In genomic region chr12:4975574-4975973, GRCh38 we compare ENCODE assay signal across 16 cellular contexts.
DNase-seq lines count a peak whose midpoint lies in the region; TF ChIP-seq lines count a peak whose summit lies in the region.
"Had no signal": no experiment of that assay in that cellular context is flagged by ENCODE, and none has a peak within 500 bp of the region (broad histone marks: within the 10 kb centered on the region; RNA-seq: fewer than 3 reads in every experiment).

No MANE protein-coding gene starts in this region.

- H3K36me3 ChIP-seq in neuronal stem cell (replicated peaks in 1 of 2; ENCODE audit: control insufficient read depth in 2 of 2, insufficient read depth in 2 of 2, low read length in 2 of 2) (no peaks in the 10 kb centered on the region), ascending aorta (no peaks in the 10 kb centered on the region)
- H3K36me3 ChIP-seq: spleen had no signal

- H3K9me3 ChIP-seq in neuronal stem cell (replicated peaks in 1 of 2; ENCODE audit: control insufficient read depth in 2 of 2, insufficient read depth in 1 of 2, low read depth in 1 of 2, low read length in 2 of 2) (no peaks in the 10 kb centered on the region), ascending aorta (no peaks in the 10 kb centered on the region)
- H3K9me3 ChIP-seq: spleen had no signal

- no peak overlapping the region for H3K4ac ChIP-seq in neuronal stem cell (ENCODE audit: low read length)

- POLR2A ChIA-PET in GM10248 (lab: Yijun Ruan, JAX): no interaction called here

- WGBS in neuronal stem cell (ENCODE audit: extremely low coverage in 2 of 2, insufficient read length in 2 of 2, insufficient replicate concordance in 1 of 2), 2 donors: no CpG with 5 or more reads among the region's 12 CpGs

- H3K18ac ChIP-seq in neuronal stem cell (ENCODE audit: low read length): no peak overlapping the region

- H3K27ac ChIP-seq in neuronal stem cell (replicated peaks; ENCODE audit: low read length) (no peak overlapping the region), ascending aorta (peak overlapping the region in 1 of 2 donors; percentile 16)
- H3K27ac ChIP-seq: hepatocyte, spleen had no signal

- H3K27me3 ChIP-seq in neuronal stem cell (ENCODE audit: control insufficient read depth in 3 of 3, insufficient read depth in 3 of 3, low read depth in 1 of 3, low read length in 3 of 3) (peaks cover 0 to 2% (median 0%) of the 10 kb centered on the region in 3 experiments), ascending aorta (no peaks in the 10 kb centered on the region)

- H3K9ac ChIP-seq in neuronal stem cell (ENCODE audit: low read depth, low read length, poor library complexity): no peak overlapping the region

- no peaks in the 10 kb centered on the region for H3K79me1 ChIP-seq in neuronal stem cell (ENCODE audit: low read depth, low read length)

- H4K91ac ChIP-seq in neuronal stem cell (ENCODE audit: low read depth, low read length, poor library complexity): no peak overlapping the region

- H2BK12ac ChIP-seq in neuronal stem cell (ENCODE audit: low read length): no peak overlapping the region

- no peak overlapping the region for H3K23ac ChIP-seq in neuronal stem cell (ENCODE audit: low read depth, low read length, poor library complexity)

- peak; percentile 43 for DNase-seq in GM10248 (ENCODE audit: extremely low spot score)
- DNase-seq in LNCaP clone FGC (ENCODE audit: low read depth): peak; percentile 3
- DNase-seq in cerebellar cortex (ENCODE audit: low spot score): peak; percentile 87
- DNase-seq in neuronal stem cell (ENCODE audit: low spot score): no peak
- DNase-seq in GM19240 (ENCODE audit: insufficient read length, low spot score): no peak
- no peak for DNase-seq in NCI-H774 (lab: John Stamatoyannopoulos, UW)
- DNase-seq in ascending aorta (ENCODE audit: low spot score in 2 of 2): no peak
- DNase-seq: activated B cell treated with CpG ODN at 0.5 μM for 24 hours; CD4-positive, alpha-beta memory T cell; erythroblast; GF-D8; NCI-H146; nucleus accumbens; spleen had no signal

- H3K4me3 ChIP-seq in LNCaP clone FGC (ENCODE audit: low read depth, low read length): no peak overlapping the region
- H3K4me3 ChIP-seq in neuronal stem cell (ENCODE audit: low read length in 2 of 2): no peak overlapping the region
- H3K4me3 ChIP-seq in ascending aorta: no peak overlapping the region
- H3K4me3 ChIP-seq: hepatocyte, lung, spleen had no signal

- no peak overlapping the region for H4K8ac ChIP-seq in neuronal stem cell (ENCODE audit: low read depth, low read length)

- TF ChIP-seq CTCF in GM10248 (IDR thresholded peaks at IDR 0.05; ENCODE audit: control extremely low read depth, extremely low read depth, low read depth, missing control alignments) (no peak), LNCaP clone FGC (IDR thresholded peaks at IDR 0.05; ENCODE audit: control insufficient read depth, extremely low read depth, insufficient read depth) (peak; percentile 55), ascending aorta (IDR thresholded peaks at IDR 0.05) (peak in 1 of 3 experiments; percentile 32)

- CTCF ChIA-PET in GM10248 (lab: Yijun Ruan, JAX): interaction anchor here (1.9 to 2.2 kb wide), 2 partner anchors 11 to 14 kb away, joined by 4 to 7 read pairs; no protein-coding TSS in a partner anchor

- no peak overlapping the region for H2BK120ac ChIP-seq in neuronal stem cell (ENCODE audit: low read depth, low read length)

- no peak overlapping the region for H2BK5ac ChIP-seq in neuronal stem cell (ENCODE audit: low read length)

- H2AK5ac ChIP-seq in neuronal stem cell (ENCODE audit: low read depth, low read length): no peak overlapping the region

- H3K4me1 ChIP-seq in neuronal stem cell (ENCODE audit: control insufficient read depth in 2 of 2, insufficient read depth in 1 of 2, low read depth in 1 of 2, low read length in 2 of 2): no peaks in the 10 kb centered on the region
- H3K4me1 ChIP-seq in ascending aorta: no peaks in the 10 kb centered on the region
- H3K4me1 ChIP-seq: spleen had no signal

- no peak overlapping the region for H3K14ac ChIP-seq in neuronal stem cell (ENCODE audit: low read length)

- H2AFZ ChIP-seq in neuronal stem cell (ENCODE audit: low read length): peak overlapping the region; percentile 45
- H2AFZ ChIP-seq: hepatocyte had no signal

- no peak overlapping the region for H3K4me2 ChIP-seq in neuronal stem cell (ENCODE audit: insufficient read depth, low read length, poor library complexity, severe bottlenecking)
- H3K4me2 ChIP-seq: hepatocyte had no signal

- intact Hi-C loops in ascending aorta (cut with DNase I): no loop called here

- H2BK15ac ChIP-seq in neuronal stem cell (ENCODE audit: low read length): no peak overlapping the region

Comparison
In these comparisons a context has a peak if more than half of its experiments do, and no peak if none do; other contexts are left out.
1. DNase-seq: peak in GM10248 (single experiment), LNCaP clone FGC (single experiment) and cerebellar cortex (single experiment); none in neuronal stem cell (single experiment), GM19240 (single experiment), NCI-H774 (single experiment) and ascending aorta (0 of 2).